In the genomic region with DNA sequence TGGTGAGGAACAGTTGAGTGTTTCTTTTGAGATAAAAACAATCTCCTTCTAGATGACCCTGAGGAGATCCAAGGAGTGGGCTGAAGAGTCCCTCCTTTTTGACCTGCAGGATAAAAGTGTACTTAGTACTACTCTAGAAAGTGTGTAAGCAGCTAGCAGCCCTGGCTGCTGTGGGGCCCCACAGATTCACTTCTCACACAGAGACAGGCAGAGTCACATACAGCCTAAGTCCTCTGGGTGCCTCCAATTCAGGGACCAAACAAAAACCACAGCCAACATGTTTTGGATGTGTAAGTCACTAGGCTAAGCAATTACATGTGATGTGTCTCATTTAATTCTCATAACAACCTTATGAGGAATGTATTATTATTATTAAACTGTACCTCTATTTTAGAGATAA, we compare ENCODE assay signal across 13 cellular contexts.
DNase-seq lines count a peak whose midpoint lies in the region; ATAC-seq lines count a peak whose summit lies in the region.
"Had no signal": no experiment of that assay in that cellular context is flagged by ENCODE, and none has a peak within 500 bp of the region (broad histone marks: within the 10 kb centered on the region; RNA-seq: fewer than 3 reads in every experiment).

No MANE protein-coding gene starts in this region.

- H3K36me3 ChIP-seq in BLaER1 treated with 17β-estradiol and CSF1 and Interleukin-3, amounts not matched to agents 10 nM and 100 nM: no peaks in the 10 kb centered on the region
- no peaks in the 10 kb centered on the region for H3K36me3 ChIP-seq in GM23248 (ENCODE audit: low read depth)

- intact Hi-C loops in cardiac septum (cut with DNase I): no loop called here

- in situ Hi-C loops in GM23248 (cut with MboI): no loop called here

- DNase-seq in GM23248 (no peak), cardiac septum (ENCODE audit: low spot score) (no peak), UCSD-AML1 (lab: John Stamatoyannopoulos, UW; ENCODE audit: unreplicated experiment) (no peak)
- no peak for DNase-seq in activated CD8-positive, alpha-beta memory T cell treated with anti-CD3 and anti-CD28 coated beads, Interleukin-2, amount 50 U/mL, for 4 hours
- DNase-seq: activated CD8-positive, alpha-beta memory T cell treated with anti-CD3 and anti-CD28 coated beads for 24 hours; AML-193; NCI-H510A; right cardiac atrium; trophoblast cell had no signal

- no peak overlapping the region for H3K4me3 ChIP-seq in BLaER1 treated with 17β-estradiol and CSF1 and Interleukin-3, amounts not matched to agents 10 nM and 100 nM
- no peak overlapping the region for H3K4me3 ChIP-seq in GM23248

- H3K9ac ChIP-seq in BLaER1 treated with 17β-estradiol and CSF1 and Interleukin-3, amounts not matched to agents 10 nM and 100 nM: no peak overlapping the region
- no peak overlapping the region for H3K9ac ChIP-seq in GM23248

- H3K27me3 ChIP-seq in BLaER1 treated with 17β-estradiol and CSF1 and Interleukin-3, amounts not matched to agents 10 nM and 100 nM: no peaks in the 10 kb centered on the region
- H3K27me3 ChIP-seq in GM23248 (replicated peaks; ENCODE audit: insufficient read depth): peaks cover 4% of the 10 kb centered on the region; the same call in 1 of the 2 replicates

- ATAC-seq in GM19025 (IDR thresholded peaks at IDR 0.05; ENCODE audit: low read depth, unreplicated experiment): peak; percentile 59
- ATAC-seq in HG02623 (IDR thresholded peaks at IDR 0.05; ENCODE audit: unreplicated experiment): peak; percentile 63
- ATAC-seq in HG03469 (IDR thresholded peaks at IDR 0.05; ENCODE audit: unreplicated experiment): peak; percentile 67

- H4K20me1 ChIP-seq in BLaER1 treated with 17β-estradiol and CSF1 and Interleukin-3, amounts not matched to agents 10 nM and 100 nM: no peaks in the 10 kb centered on the region
- no peaks in the 10 kb centered on the region for H4K20me1 ChIP-seq in GM23248 (ENCODE audit: insufficient read depth)

- H3K4me1 ChIP-seq in BLaER1 treated with 17β-estradiol and CSF1 and Interleukin-3, amounts not matched to agents 10 nM and 100 nM: peaks cover 0 to 19% (median 8%) of the 10 kb centered on the region in 10 experiments; a peak in 11 of 20 replicates
- no peaks in the 10 kb centered on the region for H3K4me1 ChIP-seq in GM23248 (ENCODE audit: insufficient read depth)

- no peak overlapping the region for H2AFZ ChIP-seq in GM23248

- no peaks in the 10 kb centered on the region for H3F3A ChIP-seq in GM23248 (ENCODE audit: insufficient read depth)

- no peaks in the 10 kb centered on the region for H3K9me2 ChIP-seq in GM23248 (ENCODE audit: insufficient read depth)

- peaks cover 22 to 35% (median 28%) of the 10 kb centered on the region in 11 experiments for H3K9me3 ChIP-seq in BLaER1 treated with 17β-estradiol and CSF1 and Interleukin-3, amounts not matched to agents 10 nM and 100 nM (replicated peaks in 1 of 11)
- H3K9me3 ChIP-seq in GM23248 (ENCODE audit: low read depth): no peaks in the 10 kb centered on the region

- H3K79me2 ChIP-seq in GM23248 (ENCODE audit: insufficient read depth): no peaks in the 10 kb centered on the region

- no peak overlapping the region for H3K27ac ChIP-seq in BLaER1 treated with 17β-estradiol and CSF1 and Interleukin-3, amounts not matched to agents 10 nM and 100 nM
- H3K27ac ChIP-seq in GM23248: no peak overlapping the region

- H3K4me2 ChIP-seq in BLaER1 treated with 17β-estradiol and CSF1 and Interleukin-3, amounts not matched to agents 10 nM and 100 nM: peak overlapping the region in 6 of 11 experiments; percentile 11 to 46 (median 20); a peak in 4 of 22 replicates
- no peak overlapping the region for H3K4me2 ChIP-seq in GM23248 (ENCODE audit: unreplicated experiment)
